10 cellular contexts compared by ENCODE assay signal in genomic region chr12:6267007-6267721, GRCh38. TPM values are rescaled to one million over a fixed set of nuclear protein-coding genes. Genes with fewer than 3 reads are reported as not detected.
DNase-seq lines count a peak whose midpoint lies in the region; ATAC-seq and TF ChIP-seq lines count a peak whose summit lies in the region.
"Had no signal": no experiment of that assay in that cellular context is flagged by ENCODE, and none has a peak within 500 bp of the region (broad histone marks: within the 10 kb centered on the region; RNA-seq: fewer than 3 reads in every experiment).

No MANE protein-coding gene starts in this region.

- no peak overlapping the region for H3K4me3 ChIP-seq in RWPE2 (ENCODE audit: severe bottlenecking)
- H3K4me3 ChIP-seq in fibroblast of mammary gland (ENCODE audit: control insufficient read depth, low read depth, low read length) = no peak overlapping the region
- H3K4me3 ChIP-seq in stomach = no peak overlapping the region

- TF ChIP-seq CTCF in RWPE2 (IDR thresholded peaks at IDR 0.05; ENCODE audit: poor library complexity, severe bottlenecking) = no peak
- TF ChIP-seq CTCF in fibroblast of mammary gland (conservative IDR thresholded peaks at IDR 0.05; ENCODE audit: control insufficient read depth, insufficient read depth, low read depth, low read length) = no peak
- TF ChIP-seq CTCF in stomach (IDR thresholded peaks at IDR 0.05) = no peak

- 41 to 57% (median 51%) methylated on average over 12 of the region's 12 CpGs for WGBS in stomach, 5 donors

- H3K4me1 ChIP-seq in RWPE2 (ENCODE audit: insufficient read depth, poor library complexity, severe bottlenecking) (peaks cover 12% of the 10 kb centered on the region), stomach (peaks cover 16 to 37% (median 20%) of the 10 kb centered on the region in 4 donors)

- no peak for TF ChIP-seq POLR2A in stomach (IDR thresholded peaks at IDR 0.05)

- ATAC-seq in GM21529 (IDR thresholded peaks at IDR 0.05; ENCODE audit: unreplicated experiment) (peak; percentile 56), RWPE2 (ENCODE audit: low read depth) (peak; percentile 50; the same call in 2 of the 3 replicates), HG03175 (IDR thresholded peaks at IDR 0.05; ENCODE audit: unreplicated experiment) (no peak), GM18502 (IDR thresholded peaks at IDR 0.05; ENCODE audit: poor library complexity, unreplicated experiment) (no peak)

- H3K36me3 ChIP-seq in RWPE2 (ENCODE audit: low read depth) (no peaks in the 10 kb centered on the region), stomach (no peaks in the 10 kb centered on the region)
- H3K36me3 ChIP-seq: neutrophil had no signal

- H3K9me3 ChIP-seq in RWPE2 (ENCODE audit: severe bottlenecking) (no peaks in the 10 kb centered on the region), stomach (no peaks in the 10 kb centered on the region)
- H3K9me3 ChIP-seq: neutrophil had no signal

- H3K27ac ChIP-seq in RWPE2 (ENCODE audit: poor library complexity, severe bottlenecking) (peak overlapping the region; percentile 21), stomach (peak overlapping the region in 2 of 5 donors; percentile 46 to 74)
- H3K27ac ChIP-seq: neutrophil had no signal

- no peak for TF ChIP-seq EP300 in stomach (IDR thresholded peaks at IDR 0.05)

- H3K27me3 ChIP-seq in RWPE2 (ENCODE audit: insufficient read depth, poor library complexity, severe bottlenecking) = no peaks in the 10 kb centered on the region
- no peaks in the 10 kb centered on the region for H3K27me3 ChIP-seq in stomach

- intact Hi-C loops in stomach (cut with DNase I; ENCODE audit: low total_unique reads) = no loop called here

- DNase-seq in RWPE2 (ENCODE audit: low spot score) (no peak), fibroblast of mammary gland (ENCODE audit: low read depth) (peak; percentile 45), DMS153 treated with DMSO at 0.1 percent for 48 hours (lab: John Stamatoyannopoulos, UW; ENCODE audit: unreplicated experiment) (no peak), stomach (no peak)
- DNase-seq in stimulated activated CD4-positive, alpha-beta T cell treated with anti-CD3 and anti-CD28 coated beads, Interleukin-4, amount 100 ng/mL, for 48 hours (ENCODE audit: low read depth in 2 of 2) = peak; percentile 26 to 69

RNA-seq across cellular contexts. Expression of gene PLEKHG6, which starts 43.3 kb away (rescaled TPM):
- total RNA-seq in stomach = 100 to 1,000 TPM in 1 of 5 donors, 10 to 100 TPM in 3, 1 to 10 TPM in 1; 6.4 to 101 (median 16.2) TPM
- 10 to 100 TPM in 2 of 3 donors, 1 to 10 TPM in 1; 5.9 to 32.3 (median 27.0) TPM for polyA plus RNA-seq in stomach
- total RNA-seq: NCI-H460 had no signal

Comparison
In these comparisons a context has a peak if more than half of its experiments do, and no peak if none do; other contexts are left out.
1. ATAC-seq: peak in GM21529 (single experiment) and RWPE2 (single experiment); none in HG03175 (single experiment) and GM18502 (single experiment).
2. DNase-seq: peak in fibroblast of mammary gland (single experiment) and stimulated activated CD4-positive, alpha-beta T cell treated with anti-CD3 and anti-CD28 coated beads, Interleukin-4, amount 100 ng/mL, for 48 hours (2 of 2); none in RWPE2 (single experiment), DMS153 treated with DMSO at 0.1 percent for 48 hours (single experiment) and stomach (single experiment).